In genomic region chr6:156111913-156112312, GRCh38 we compare ENCODE assay signal across 15 cellular contexts.
DNase-seq lines count a peak whose midpoint lies in the region; TF ChIP-seq lines count a peak whose summit lies in the region.
"Had no signal": no experiment of that assay in that cellular context is flagged by ENCODE, and none has a peak within 500 bp of the region (broad histone marks: within the 10 kb centered on the region; RNA-seq: fewer than 3 reads in every experiment).

No MANE protein-coding gene starts in this region.

- no peaks in the 10 kb centered on the region for H3K36me3 ChIP-seq in esophagus muscularis mucosa
- H3K36me3 ChIP-seq in suprapubic skin, result no peaks in the 10 kb centered on the region
- H3K36me3 ChIP-seq: BLaER1 had no signal

- H3K4me3 ChIP-seq in esophagus muscularis mucosa (no peak overlapping the region), suprapubic skin (no peak overlapping the region)
- H3K4me3 ChIP-seq: BLaER1, GM23338 had no signal

- no peaks in the 10 kb centered on the region for H3K27me3 ChIP-seq in esophagus muscularis mucosa
- no peaks in the 10 kb centered on the region for H3K27me3 ChIP-seq in suprapubic skin
- H3K27me3 ChIP-seq: BLaER1 had no signal

- TF ChIP-seq EP300 in esophagus muscularis mucosa (IDR thresholded peaks at IDR 0.05) (no peak), suprapubic skin (IDR thresholded peaks at IDR 0.05) (no peak)

- DNase-seq in NCI-H82 (lab: John Stamatoyannopoulos, UW) (peak; percentile 58), NCI-H82 treated with DMSO at 0.1 percent for 48 hours (lab: John Stamatoyannopoulos, UW; ENCODE audit: unreplicated experiment) (no peak), NCI-H2171 treated with DMSO at 0.1 percent for 48 hours (lab: John Stamatoyannopoulos, UW) (peak; percentile 88), esophagus muscularis mucosa (ENCODE audit: extremely low spot score) (peak; percentile 7), NCI-H2081 (lab: John Stamatoyannopoulos, UW) (no peak), suprapubic skin (ENCODE audit: low spot score in 2 of 2) (no peak), SKM-1 (lab: John Stamatoyannopoulos, UW; ENCODE audit: unreplicated experiment) (no peak)
- DNase-seq: Caco-2; CD8-positive, alpha-beta memory T cell; DMS79 treated with DMSO at 0.1 percent for 48 hours; EL; H7 had no signal

- H3K27ac ChIP-seq in esophagus muscularis mucosa (replicated peaks in 1 of 4), result no peak overlapping the region
- H3K27ac ChIP-seq in suprapubic skin, result no peak overlapping the region
- H3K27ac ChIP-seq: 22Rv1, BLaER1 had no signal

- 80% methylated on average over 10 of the region's 10 CpGs for WGBS in esophagus muscularis mucosa
- 76% methylated on average over 10 of the region's 10 CpGs for WGBS in suprapubic skin

- TF ChIP-seq CTCF in esophagus muscularis mucosa (IDR thresholded peaks at IDR 0.05) (no peak), suprapubic skin (IDR thresholded peaks at IDR 0.05) (no peak)

- H3K9me3 ChIP-seq in esophagus muscularis mucosa, result no peaks in the 10 kb centered on the region
- no peaks in the 10 kb centered on the region for H3K9me3 ChIP-seq in suprapubic skin
- H3K9me3 ChIP-seq: BLaER1, Caco-2 had no signal

- intact Hi-C loops in esophagus muscularis mucosa (cut with DNase I), result no loop called here

- H3K4me1 ChIP-seq in esophagus muscularis mucosa (no peaks in the 10 kb centered on the region), suprapubic skin (peaks cover 9% of the 10 kb centered on the region)
- H3K4me1 ChIP-seq: Caco-2 had no signal

- TF ChIP-seq POLR2A in esophagus muscularis mucosa (IDR thresholded peaks at IDR 0.05; ENCODE audit: low read depth) (no peak), suprapubic skin (IDR thresholded peaks at IDR 0.05) (no peak)

Comparison
In these comparisons a context has a peak if more than half of its experiments do, and no peak if none do; other contexts are left out.
1. DNase-seq: peak in NCI-H82 (single experiment), NCI-H2171 treated with DMSO at 0.1 percent for 48 hours (single experiment) and esophagus muscularis mucosa (single experiment); none in NCI-H82 treated with DMSO at 0.1 percent for 48 hours (single experiment), NCI-H2081 (0 of 2), suprapubic skin (0 of 2) and SKM-1 (single experiment).